27 cellular contexts compared by ENCODE assay signal in the genomic region with DNA sequence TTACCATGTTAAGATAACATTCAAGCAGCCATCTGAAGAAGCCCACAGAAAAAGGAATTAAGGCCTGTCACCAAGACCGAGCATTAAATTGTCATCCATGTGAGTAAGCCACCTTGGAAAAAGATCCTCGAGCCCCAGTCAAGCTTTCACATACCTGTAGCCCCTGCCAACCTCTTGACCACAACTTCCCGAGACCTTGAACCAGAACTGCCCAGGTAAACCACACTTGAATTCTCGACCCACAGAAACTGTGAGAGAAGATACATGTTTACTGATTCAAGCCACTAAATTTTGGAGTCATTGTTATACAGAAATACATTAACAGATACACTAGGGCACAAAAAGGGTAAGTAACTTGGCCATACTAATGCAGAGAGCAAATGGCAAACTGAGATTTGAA.
"Had no signal": no experiment of that assay in that cellular context is flagged by ENCODE, and none has a peak within 500 bp of the region (broad histone marks: within the 10 kb centered on the region; RNA-seq: fewer than 3 reads in every experiment).

No MANE protein-coding gene starts in this region.

- H3K4me1 ChIP-seq: esophagus squamous epithelium, gastrocnemius medialis, left lung, lower lobe of right lung had no signal

- H3K4me3 ChIP-seq: coronary artery, dorsolateral prefrontal cortex, esophagus squamous epithelium, gastrocnemius medialis, heart right ventricle, left lung, lower lobe of right lung, mucosa of descending colon had no signal

- H3K27ac Mint-ChIP-seq: mesothelial cell of epicardium, naive B cell had no signal

- H3K36me3 Mint-ChIP-seq: naive B cell had no signal

- H3K27me3 ChIP-seq: dorsolateral prefrontal cortex, esophagus squamous epithelium, gastrocnemius medialis, heart right ventricle, left lung had no signal

- H3K36me3 ChIP-seq: gastrocnemius medialis, heart right ventricle, left lung, lower lobe of right lung had no signal

- ATAC-seq: esophagus mucosa, gastrocnemius medialis, heart right ventricle, left cardiac atrium, left lung, left ventricle myocardium superior, lower lobe of right lung, mucosa of descending colon had no signal

- H3K9me3 ChIP-seq: esophagus squamous epithelium, gastrocnemius medialis, left lung, lower lobe of right lung, mucosa of descending colon had no signal

- FAIRE-seq: colon, endometrium, islet of Langerhans, keratinocyte had no signal

- H3K27ac ChIP-seq: coronary artery, dorsolateral prefrontal cortex, epithelial cell of prostate, esophagus squamous epithelium, gastrocnemius medialis, heart right ventricle, left lung, lower lobe of right lung had no signal

- H3K27me3 Mint-ChIP-seq: naive B cell had no signal

- H3K4me3 Mint-ChIP-seq: mesothelial cell of epicardium, naive B cell had no signal

- DNase-seq: dermis blood vessel endothelial cell; dorsolateral prefrontal cortex; effector CD4-positive, alpha-beta T cell; effector memory CD4-positive, alpha-beta T cell; esophagus squamous epithelium; foreskin fibroblast; foreskin melanocyte; gastrocnemius medialis; glutamatergic neuron; head of caudate nucleus; heart right ventricle; hippocampal formation; left cardiac atrium; left lung; left ventricle myocardium superior; lower lobe of right lung; mesenchymal stem cell; mucosa of descending colon; naive B cell had no signal

- H3K4me1 Mint-ChIP-seq: naive B cell had no signal
